In genomic region chr22:36432592-36433317, GRCh38 we compare ENCODE assay signal across 1 cellular context.
TF ChIP-seq lines count a peak whose summit lies in the region.

No MANE protein-coding gene starts in this region.

TF ChIP-seq in WTC11, 78 proteins besides CTCF, POLR2A, EP300 and RAD21 (continued from another document):
- TF ChIP-seq, protein P1, sequence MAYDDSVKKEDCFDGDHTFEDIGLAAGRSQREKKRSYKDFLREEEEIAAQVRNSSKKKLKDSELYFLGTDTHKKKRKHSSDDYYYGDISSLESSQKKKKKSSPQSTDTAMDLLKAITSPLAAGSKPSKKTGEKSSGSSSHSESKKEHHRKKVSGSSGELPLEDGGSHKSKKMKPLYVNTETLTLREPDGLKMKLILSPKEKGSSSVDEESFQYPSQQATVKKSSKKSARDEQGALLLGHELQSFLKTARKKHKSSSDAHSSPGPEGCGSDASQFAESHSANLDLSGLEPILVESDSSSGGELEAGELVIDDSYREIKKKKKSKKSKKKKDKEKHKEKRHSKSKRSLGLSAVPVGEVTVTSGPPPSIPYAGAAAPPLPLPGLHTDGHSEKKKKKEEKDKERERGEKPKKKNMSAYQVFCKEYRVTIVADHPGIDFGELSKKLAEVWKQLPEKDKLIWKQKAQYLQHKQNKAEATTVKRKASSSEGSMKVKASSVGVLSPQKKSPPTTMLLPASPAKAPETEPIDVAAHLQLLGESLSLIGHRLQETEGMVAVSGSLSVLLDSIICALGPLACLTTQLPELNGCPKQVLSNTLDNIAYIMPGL (CRISPR knock-in tag; IDR thresholded peaks at IDR 0.05) = no peak
- TF ChIP-seq SP1 (CRISPR knock-in tag; conservative IDR thresholded peaks at IDR 0.05) (no peak), ATF3 (CRISPR knock-in tag; conservative IDR thresholded peaks at IDR 0.05) (no peak), ZNF423 (CRISPR knock-in tag; IDR thresholded peaks at IDR 0.05) (no peak), JAZF1 (CRISPR knock-in tag; IDR thresholded peaks at IDR 0.05) (no peak), USF1 (CRISPR knock-in tag; IDR thresholded peaks at IDR 0.05) (no peak), OVOL2 (CRISPR knock-in tag; IDR thresholded peaks at IDR 0.05; ENCODE audit: borderline replicate concordance) (no peak), RORB (CRISPR knock-in tag; IDR thresholded peaks at IDR 0.05) (no peak), ZNF532 (CRISPR knock-in tag; IDR thresholded peaks at IDR 0.05; ENCODE audit: borderline replicate concordance) (no peak), PRRX2 (CRISPR knock-in tag; IDR thresholded peaks at IDR 0.05) (no peak)
- TF ChIP-seq, protein P2, sequence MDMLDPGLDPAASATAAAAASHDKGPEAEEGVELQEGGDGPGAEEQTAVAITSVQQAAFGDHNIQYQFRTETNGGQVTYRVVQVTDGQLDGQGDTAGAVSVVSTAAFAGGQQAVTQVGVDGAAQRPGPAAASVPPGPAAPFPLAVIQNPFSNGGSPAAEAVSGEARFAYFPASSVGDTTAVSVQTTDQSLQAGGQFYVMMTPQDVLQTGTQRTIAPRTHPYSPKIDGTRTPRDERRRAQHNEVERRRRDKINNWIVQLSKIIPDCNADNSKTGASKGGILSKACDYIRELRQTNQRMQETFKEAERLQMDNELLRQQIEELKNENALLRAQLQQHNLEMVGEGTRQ (CRISPR knock-in tag; IDR thresholded peaks at IDR 0.05) = no peak
- TF ChIP-seq, protein P3, sequence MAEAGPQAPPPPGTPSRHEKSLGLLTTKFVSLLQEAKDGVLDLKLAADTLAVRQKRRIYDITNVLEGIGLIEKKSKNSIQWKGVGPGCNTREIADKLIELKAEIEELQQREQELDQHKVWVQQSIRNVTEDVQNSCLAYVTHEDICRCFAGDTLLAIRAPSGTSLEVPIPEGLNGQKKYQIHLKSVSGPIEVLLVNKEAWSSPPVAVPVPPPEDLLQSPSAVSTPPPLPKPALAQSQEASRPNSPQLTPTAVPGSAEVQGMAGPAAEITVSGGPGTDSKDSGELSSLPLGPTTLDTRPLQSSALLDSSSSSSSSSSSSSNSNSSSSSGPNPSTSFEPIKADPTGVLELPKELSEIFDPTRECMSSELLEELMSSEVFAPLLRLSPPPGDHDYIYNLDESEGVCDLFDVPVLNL (CRISPR knock-in tag; IDR thresholded peaks at IDR 0.05; ENCODE audit: borderline replicate concordance, low read depth) = no peak
